In the genomic region with DNA sequence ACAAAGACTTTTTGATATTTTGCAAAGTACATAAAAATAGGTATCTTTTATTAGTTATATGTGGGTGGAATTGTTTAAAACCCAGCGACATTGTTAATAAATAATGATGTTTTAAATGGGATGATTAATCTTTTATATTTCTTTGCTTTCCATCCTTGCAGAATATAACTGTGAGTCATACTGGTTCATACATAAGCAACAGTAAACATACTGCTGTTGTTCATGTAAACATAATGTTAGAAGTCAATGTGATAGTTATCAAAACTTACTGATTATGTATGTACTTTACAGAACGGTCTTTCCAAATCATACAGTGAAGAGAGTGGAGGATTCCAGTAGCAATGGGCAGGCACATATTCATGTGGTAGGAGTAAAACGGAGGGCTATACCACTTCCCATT, we compare ENCODE assay signal across 22 cellular contexts.
"Had no signal": no experiment of that assay in that cellular context is flagged by ENCODE, and none has a peak within 500 bp of the region (broad histone marks: within the 10 kb centered on the region; RNA-seq: fewer than 3 reads in every experiment).

No MANE protein-coding gene starts in this region.

- H3K27ac ChIP-seq: coronary artery, foreskin keratinocyte, neutrophil, parathyroid adenoma, right lobe of liver, thoracic aorta, transverse colon, upper lobe of right lung, uterus had no signal

- H3K9ac ChIP-seq: parathyroid adenoma had no signal

- H2AFZ ChIP-seq: parathyroid adenoma had no signal

- DNase-seq: effector memory CD8-positive, alpha-beta T cell; foreskin keratinocyte; hypothalamus; immature natural killer cell; islet precursor cell; mucosa of descending colon; naive B cell; right lobe of liver; small intestine; stimulated activated CD4-positive, alpha-beta T cell treated with anti-CD3 and anti-CD28 coated beads, Interleukin-15, amount 100 ng/mL, for 24 hours; stimulated activated CD4-positive, alpha-beta T cell treated with anti-CD3 and anti-CD28 coated beads, Interleukin-2, amount 100 ng/mL, for 48 hours; stimulated activated naive B cell treated with anti-CD40 and anti-IgM and Interleukin-4, amounts not matched to agents 10 μg/mL and 1 μg/mL and 100 μg/mL, for 72 hours; transverse colon; upper lobe of right lung; uterus had no signal

- H3K79me2 ChIP-seq: parathyroid adenoma had no signal

- H3K9me3 ChIP-seq: mucosa of descending colon, neutrophil, right lobe of liver, thoracic aorta, transverse colon, upper lobe of right lung, uterus had no signal

- H3K27me3 ChIP-seq: foreskin keratinocyte, neutrophil, right lobe of liver, transverse colon, upper lobe of right lung, uterus had no signal

- H3K4me1 ChIP-seq: foreskin keratinocyte, parathyroid adenoma, right lobe of liver, transverse colon, upper lobe of right lung, uterus had no signal

- ATAC-seq: effector memory CD8-positive, alpha-beta T cell; foreskin keratinocyte; left lobe of liver; mucosa of descending colon; natural killer cell treated with Interleukin-12 subunit alpha and Interleukin-12 subunit beta and Interleukin-15 and Interleukin-18, amount 100 ng/mL, for 72 hours; right lobe of liver; stimulated activated naive B cell treated with anti-CD40 and anti-IgM and Interleukin-4, amounts not matched to agents 10 μg/mL and 1 μg/mL and 100 μg/mL, for 72 hours; upper lobe of right lung had no signal

- H3K4me3 ChIP-seq: coronary artery, lung, mucosa of descending colon, right lobe of liver, thoracic aorta, transverse colon, upper lobe of right lung, uterus had no signal

- H3K36me3 ChIP-seq: uterus had no signal
